1 cellular context compared by ENCODE assay signal in the genomic region with DNA sequence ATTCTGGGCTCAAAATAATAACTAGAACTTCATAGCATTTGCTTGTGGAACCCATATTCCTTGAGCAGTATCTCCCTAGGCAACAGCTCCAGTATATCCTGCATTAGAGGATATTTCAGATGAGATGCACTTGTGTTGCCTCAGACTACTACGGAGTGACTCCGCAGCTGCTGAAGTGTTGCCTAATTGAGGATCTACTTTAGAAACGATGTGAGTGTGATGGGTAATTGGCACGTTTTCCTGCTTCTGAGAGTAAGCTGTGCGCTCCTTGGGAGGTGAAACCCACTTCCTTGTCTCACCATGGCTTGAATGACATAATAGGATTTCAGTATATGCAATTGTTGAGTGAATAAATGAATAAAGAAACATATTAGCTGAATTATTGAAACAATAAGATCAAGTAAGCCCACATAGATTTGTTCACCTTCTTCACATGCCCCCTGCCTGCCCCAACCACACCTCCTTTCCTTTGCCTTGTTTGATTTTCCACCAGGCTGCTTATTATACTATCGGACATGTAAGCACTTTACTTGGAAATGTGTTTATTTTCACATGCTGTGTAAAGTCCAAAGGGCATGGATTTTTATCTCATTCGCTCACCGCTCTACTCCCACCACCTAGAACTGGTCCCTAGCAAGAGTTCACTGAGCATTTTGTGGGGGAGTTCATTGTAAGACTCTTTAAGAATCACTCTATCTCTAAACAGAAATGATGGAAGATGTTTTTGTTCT.
TF ChIP-seq lines count a peak whose summit lies in the region.

No MANE protein-coding gene starts in this region.

TF ChIP-seq in GM23338, 12 proteins besides CTCF, POLR2A, EP300 and RAD21 (continued from another document):
- TF ChIP-seq, protein P1, sequence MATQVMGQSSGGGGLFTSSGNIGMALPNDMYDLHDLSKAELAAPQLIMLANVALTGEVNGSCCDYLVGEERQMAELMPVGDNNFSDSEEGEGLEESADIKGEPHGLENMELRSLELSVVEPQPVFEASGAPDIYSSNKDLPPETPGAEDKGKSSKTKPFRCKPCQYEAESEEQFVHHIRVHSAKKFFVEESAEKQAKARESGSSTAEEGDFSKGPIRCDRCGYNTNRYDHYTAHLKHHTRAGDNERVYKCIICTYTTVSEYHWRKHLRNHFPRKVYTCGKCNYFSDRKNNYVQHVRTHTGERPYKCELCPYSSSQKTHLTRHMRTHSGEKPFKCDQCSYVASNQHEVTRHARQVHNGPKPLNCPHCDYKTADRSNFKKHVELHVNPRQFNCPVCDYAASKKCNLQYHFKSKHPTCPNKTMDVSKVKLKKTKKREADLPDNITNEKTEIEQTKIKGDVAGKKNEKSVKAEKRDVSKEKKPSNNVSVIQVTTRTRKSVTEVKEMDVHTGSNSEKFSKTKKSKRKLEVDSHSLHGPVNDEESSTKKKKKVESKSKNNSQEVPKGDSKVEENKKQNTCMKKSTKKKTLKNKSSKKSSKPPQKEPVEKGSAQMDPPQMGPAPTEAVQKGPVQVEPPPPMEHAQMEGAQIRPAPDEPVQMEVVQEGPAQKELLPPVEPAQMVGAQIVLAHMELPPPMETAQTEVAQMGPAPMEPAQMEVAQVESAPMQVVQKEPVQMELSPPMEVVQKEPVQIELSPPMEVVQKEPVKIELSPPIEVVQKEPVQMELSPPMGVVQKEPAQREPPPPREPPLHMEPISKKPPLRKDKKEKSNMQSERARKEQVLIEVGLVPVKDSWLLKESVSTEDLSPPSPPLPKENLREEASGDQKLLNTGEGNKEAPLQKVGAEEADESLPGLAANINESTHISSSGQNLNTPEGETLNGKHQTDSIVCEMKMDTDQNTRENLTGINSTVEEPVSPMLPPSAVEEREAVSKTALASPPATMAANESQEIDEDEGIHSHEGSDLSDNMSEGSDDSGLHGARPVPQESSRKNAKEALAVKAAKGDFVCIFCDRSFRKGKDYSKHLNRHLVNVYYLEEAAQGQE (IDR thresholded peaks at IDR 0.05; ENCODE audit: unreplicated experiment): no peak
- TF ChIP-seq ZNF331 (CRISPR knock-in tag; IDR thresholded peaks at IDR 0.05; ENCODE audit: low read depth): no peak
- TF ChIP-seq POLR2AphosphoS5 (IDR thresholded peaks at IDR 0.05; ENCODE audit: low read depth): no peak
- TF ChIP-seq ZNF114 (CRISPR knock-in tag; IDR thresholded peaks at IDR 0.05): no peak
